8 cellular contexts compared by ENCODE assay signal in genomic region chr4:1288786-1289185, GRCh38. TPM values are rescaled to one million over a fixed set of nuclear protein-coding genes. Genes with fewer than 3 reads are reported as not detected.
DNase-seq lines count a peak whose midpoint lies in the region; ATAC-seq and TF ChIP-seq lines count a peak whose summit lies in the region.

No MANE protein-coding gene starts in this region.

- no peak for DNase-seq in CD14-positive monocyte (ENCODE audit: low spot score)
- no peak for DNase-seq in MM.1S
- no peak for DNase-seq in NCI-H526 (lab: John Stamatoyannopoulos, UW)
- DNase-seq in NCI-H1436 (lab: John Stamatoyannopoulos, UW): no peak
- DNase-seq in central memory CD4-positive, alpha-beta T cell: no peak

- H3K9me3 Mint-ChIP-seq in CD14-positive monocyte: peaks cover 7 to 13% (median 11%) of the 10 kb centered on the region in 7 donors
- H3K9me3 Mint-ChIP-seq in nephron: peaks cover 4% of the 10 kb centered on the region

- H3K36me3 ChIP-seq in MM.1S (replicated peaks; ENCODE audit: insufficient read depth, low read length) (no peaks in the 10 kb centered on the region), ectodermal cell (ENCODE audit: control insufficient read depth, insufficient read depth, low read length) (no peaks in the 10 kb centered on the region)

- peaks cover 0 to 2% (median 1%) of the 10 kb centered on the region in 3 donors for H3K27me3 Mint-ChIP-seq in CD14-positive monocyte (ENCODE audit: low read depth in 3 of 3)
- no peaks in the 10 kb centered on the region for H3K27me3 Mint-ChIP-seq in nephron (ENCODE audit: low read depth)

- no peaks in the 10 kb centered on the region for H3K9me3 ChIP-seq in MM.1S (replicated peaks; ENCODE audit: insufficient read depth, low read length)
- H3K9me3 ChIP-seq in ectodermal cell (ENCODE audit: control insufficient read depth, low read length): peaks cover 2% of the 10 kb centered on the region

- no peak for TF ChIP-seq CTCF in CD14-positive monocyte (IDR thresholded peaks at IDR 0.05)
- no peak for TF ChIP-seq CTCF in MM.1S (IDR thresholded peaks at IDR 0.05; ENCODE audit: low read length)
- no peak for TF ChIP-seq CTCF in nephron (IDR thresholded peaks at IDR 0.05; ENCODE audit: unreplicated experiment in 3 of 3)

- ATAC-seq in HG03045 (IDR thresholded peaks at IDR 0.05; ENCODE audit: unreplicated experiment): no peak

- H3K36me3 Mint-ChIP-seq in CD14-positive monocyte (peaks cover 17 to 19% of the 10 kb centered on the region in 2 donors), nephron (ENCODE audit: low read depth) (no peaks in the 10 kb centered on the region)

- peaks cover 33% of the 10 kb centered on the region for H3K4me1 Mint-ChIP-seq in CD14-positive monocyte
- peaks cover 24% of the 10 kb centered on the region for H3K4me1 Mint-ChIP-seq in nephron

- 74 to 93% methylated on average over 6 to 7 of the region's 7 CpGs for WGBS in ectodermal cell, 2 experiments

- peak overlapping the region; percentile 84 for H3K4me2 ChIP-seq in MM.1S (ENCODE audit: low read depth, low read length)

- no peaks in the 10 kb centered on the region; the same call in 1 of the 2 replicates for H4K20me1 ChIP-seq in MM.1S (ENCODE audit: insufficient read depth, low read length)

- intact Hi-C loops in CD14-positive monocyte (cut with micrococcal nuclease): loop anchor here (2.0 to 5.0 kb wide), 4 partner anchors 41 to 506 kb away; partner anchors contain the start of genes CTBP1 (in 1 of the 2), FGFRL1 (in 1 of the 2) and UVSSA (in 1 of the 2)

- H3K27ac ChIP-seq in MM.1S (ENCODE audit: low read length) (no peak overlapping the region), ectodermal cell (ENCODE audit: insufficient read depth, low read depth, low read length, poor library complexity, severe bottlenecking) (no peak overlapping the region)

- no peaks in the 10 kb centered on the region for H3K9me2 ChIP-seq in MM.1S (replicated peaks; ENCODE audit: insufficient read depth, low read length)

- H3K4me3 Mint-ChIP-seq in CD14-positive monocyte (peak overlapping the region; percentile 75 to 85), nephron (peak overlapping the region; percentile 84 to 91 (median 89))

- peaks cover 41% of the 10 kb centered on the region for H3K79me2 ChIP-seq in MM.1S (ENCODE audit: low read length)

- peak overlapping the region; percentile 93 for H3K4me3 ChIP-seq in MM.1S (ENCODE audit: low read length)
- peak overlapping the region; percentile 95 for H3K4me3 ChIP-seq in ectodermal cell (ENCODE audit: insufficient read depth, low read depth, low read length)

- H3F3A ChIP-seq in MM.1S (ENCODE audit: insufficient read depth, low read length): no peaks in the 10 kb centered on the region

- H3K9ac ChIP-seq in MM.1S (ENCODE audit: low read length): peak overlapping the region; percentile 96; the same call in 1 of the 2 replicates

- peak overlapping the region; percentile 94 for H2AFZ ChIP-seq in MM.1S (ENCODE audit: low read length)

- H3K4me1 ChIP-seq in MM.1S (ENCODE audit: low read length): peaks cover 12% of the 10 kb centered on the region; the same call in 1 of the 2 replicates
- H3K4me1 ChIP-seq in ectodermal cell (ENCODE audit: control insufficient read depth, insufficient read depth, low read length): peaks cover 8% of the 10 kb centered on the region

- peak overlapping the region in 5 of 7 donors; percentile 62 to 93 (median 90) for H3K27ac Mint-ChIP-seq in CD14-positive monocyte
- H3K27ac Mint-ChIP-seq in nephron: peak overlapping the region; percentile 65 to 89 (median 68)

- peaks cover 4% of the 10 kb centered on the region; the same call in 1 of the 2 replicates for H3K27me3 ChIP-seq in MM.1S (replicated peaks; ENCODE audit: insufficient read depth, low read length)
- H3K27me3 ChIP-seq in ectodermal cell (ENCODE audit: control insufficient read depth, insufficient read depth, low read length, poor library complexity, severe bottlenecking): no peaks in the 10 kb centered on the region

RNA-seq across cellular contexts. Expression of gene MAEA, which starts 0.9 kb away (rescaled TPM):
- polyA plus RNA-seq in CD14-positive monocyte: 10 to 100 TPM; 34.3 to 37.7 TPM
- 82.1 TPM for polyA plus RNA-seq in ectodermal cell (2013, experiment 1 of 4)
- polyA plus RNA-seq in ectodermal cell (2013, experiment 2 of 4): 90.5 TPM
- polyA plus RNA-seq in ectodermal cell (2013, experiment 3 of 4): 78.4 TPM
- 82.4 TPM for polyA plus RNA-seq in ectodermal cell (2013, experiment 4 of 4)

RNA-seq across cellular contexts. Expression of gene CTBP1, which starts 39.9 kb away (rescaled TPM):
- 10 to 100 TPM; 21.3 to 42.1 TPM for polyA plus RNA-seq in CD14-positive monocyte
- 213 TPM for polyA plus RNA-seq in ectodermal cell (2013, experiment 1 of 4)
- polyA plus RNA-seq in ectodermal cell (2013, experiment 2 of 4): 214 TPM
- polyA plus RNA-seq in ectodermal cell (2013, experiment 3 of 4): 160 TPM
- polyA plus RNA-seq in ectodermal cell (2013, experiment 4 of 4): 178 TPM

RNA-seq across cellular contexts. Expression of gene UVSSA, which starts 58.2 kb away (rescaled TPM):
- polyA plus RNA-seq in CD14-positive monocyte: 1 to 10 TPM; 2.6 to 4.8 TPM
- 17.3 TPM for polyA plus RNA-seq in ectodermal cell (2013, experiment 1 of 4)
- polyA plus RNA-seq in ectodermal cell (2013, experiment 2 of 4): 21.0 TPM
- 14.3 TPM for polyA plus RNA-seq in ectodermal cell (2013, experiment 3 of 4)
- polyA plus RNA-seq in ectodermal cell (2013, experiment 4 of 4): 16.5 TPM
